17 cellular contexts compared by ENCODE assay signal in the genomic region with DNA sequence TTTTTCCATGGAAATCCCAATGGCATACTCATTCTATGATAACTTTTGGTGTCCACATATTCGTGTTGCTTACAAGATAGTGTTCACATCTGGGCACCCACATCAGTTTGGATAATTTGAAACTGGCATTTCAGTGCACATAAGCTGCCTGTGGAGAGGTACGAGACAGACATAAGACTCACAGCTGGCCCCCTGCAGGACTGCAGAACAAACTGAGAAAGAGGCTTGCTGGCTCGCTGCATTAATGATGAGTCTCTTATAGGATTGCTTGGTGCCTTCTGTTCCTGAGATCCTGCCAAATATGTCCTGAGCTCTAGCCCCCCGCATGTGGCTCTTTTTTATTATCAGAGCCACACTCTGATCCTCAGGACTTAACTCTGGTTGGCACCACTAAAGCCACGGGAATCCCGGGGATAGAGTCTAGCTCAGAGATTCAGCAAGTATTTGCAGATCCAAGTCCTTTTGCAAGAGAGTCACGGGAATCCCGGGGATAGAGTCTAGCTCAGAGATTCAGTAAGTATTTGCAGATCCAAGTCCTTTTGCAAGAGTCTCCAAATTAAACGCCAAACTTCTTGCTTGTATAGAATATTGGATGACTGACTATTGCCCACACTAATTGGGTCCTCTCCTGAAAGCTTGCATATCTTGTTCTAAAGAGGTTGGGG. TPM values are rescaled to one million over a fixed set of nuclear protein-coding genes. Genes with fewer than 3 reads are reported as not detected.
A peak's percentile ranks its signal among the peaks of the same experiment; 100 is the strongest.
DNase-seq lines count a peak whose midpoint lies in the region; ATAC-seq and TF ChIP-seq lines count a peak whose summit lies in the region.
"Had no signal": no experiment of that assay in that cellular context is flagged by ENCODE, and none has a peak within 500 bp of the region (broad histone marks: within the 10 kb centered on the region; RNA-seq: fewer than 3 reads in every experiment).

No MANE protein-coding gene starts in this region.

- H2AFZ ChIP-seq in GM23338: no peak overlapping the region
- H2AFZ ChIP-seq in neural progenitor cell (replicated peaks): peak overlapping the region; percentile 38

- H3K4me1 Mint-ChIP-seq in GM23338 (peaks cover 3% of the 10 kb centered on the region), neural progenitor cell (peaks cover 17% of the 10 kb centered on the region)

- TF ChIP-seq CTCF in GM23338 (conservative IDR thresholded peaks at IDR 0.05; ENCODE audit: low read depth in 2 of 2) (no peak), neural progenitor cell (IDR thresholded peaks at IDR 0.05) (peak; percentile 16)

- no peak for DNase-seq in GM23338 (ENCODE audit: low spot score)
- DNase-seq in NCI-H82 treated with DMSO at 0.1 percent for 48 hours (lab: John Stamatoyannopoulos, UW; ENCODE audit: unreplicated experiment): peak; percentile 74
- peak; percentile 11 for DNase-seq in fibroblast of gingiva (ENCODE audit: low read depth)
- DNase-seq in neural progenitor cell (ENCODE audit: low spot score): peak; percentile 22
- no peak for DNase-seq in AG08396 (ENCODE audit: low spot score)
- no peak for DNase-seq in HPDE6-E6E7 (ENCODE audit: extremely low spot score)
- DNase-seq: C1 segment of cervical spinal cord; Calu3; CD8-positive, alpha-beta T cell; H9; Karpas-422; NCI-H1417 treated with DMSO at 0.1 percent for 48 hours; NCI-H187; NCI-H748 treated with DMSO at 0.1 percent for 48 hours had no signal

- H3K4me3 ChIP-seq in GM23338: no peak overlapping the region
- no peak overlapping the region for H3K4me3 ChIP-seq in neural progenitor cell
- H3K4me3 ChIP-seq: SJSA1 had no signal

- H3F3A ChIP-seq in GM23338 (replicated peaks; ENCODE audit: low read depth) (no peaks in the 10 kb centered on the region), neural progenitor cell (ENCODE audit: low read depth) (peaks cover 15% of the 10 kb centered on the region)

- no peak overlapping the region for H3K4me3 Mint-ChIP-seq in GM23338
- no peak overlapping the region for H3K4me3 Mint-ChIP-seq in neural progenitor cell
- H3K4me3 Mint-ChIP-seq: CD8-positive, alpha-beta T cell; H9 had no signal

- H3K27me3 Mint-ChIP-seq in GM23338 (ENCODE audit: insufficient read depth, low read depth, poor library complexity): peaks cover 1% of the 10 kb centered on the region
- peaks cover 3% of the 10 kb centered on the region for H3K27me3 Mint-ChIP-seq in neural progenitor cell (ENCODE audit: insufficient read depth, low read depth)

- no peaks in the 10 kb centered on the region for H3K9me2 ChIP-seq in GM23338 (ENCODE audit: insufficient read depth)

- H3K4me2 ChIP-seq in GM23338 (no peak overlapping the region), neural progenitor cell (peak overlapping the region; percentile 29)

- H3K9ac ChIP-seq in neural progenitor cell: no peak overlapping the region

- peak; percentile 32; the same call in 1 of the 3 replicates for ATAC-seq in GM23338
- no peak for ATAC-seq in GM21390 (IDR thresholded peaks at IDR 0.05; ENCODE audit: unreplicated experiment)
- ATAC-seq: CD8-positive, alpha-beta T cell; Right ventricle myocardium inferior had no signal

- no peaks in the 10 kb centered on the region for H3K9me3 Mint-ChIP-seq in GM23338
- no peaks in the 10 kb centered on the region for H3K9me3 Mint-ChIP-seq in neural progenitor cell
- H3K9me3 Mint-ChIP-seq: CD8-positive, alpha-beta T cell; H9 had no signal

- H3K9me3 ChIP-seq in neural progenitor cell (ENCODE audit: low read depth): no peaks in the 10 kb centered on the region
- H3K9me3 ChIP-seq: SJSA1 had no signal

- H4K20me1 ChIP-seq in GM23338 (replicated peaks; ENCODE audit: insufficient read depth): no peaks in the 10 kb centered on the region
- no peaks in the 10 kb centered on the region for H4K20me1 ChIP-seq in neural progenitor cell (ENCODE audit: low read depth)

- no peaks in the 10 kb centered on the region for H3K79me2 ChIP-seq in GM23338 (replicated peaks; ENCODE audit: insufficient read depth)
- H3K79me2 ChIP-seq in neural progenitor cell (ENCODE audit: low read depth): no peaks in the 10 kb centered on the region

- H3K36me3 ChIP-seq in GM23338 (ENCODE audit: insufficient read depth) (no peaks in the 10 kb centered on the region), neural progenitor cell (no peaks in the 10 kb centered on the region)
- H3K36me3 ChIP-seq: SJSA1 had no signal

- no peaks in the 10 kb centered on the region for H3K36me3 Mint-ChIP-seq in GM23338 (ENCODE audit: low read depth)
- no peaks in the 10 kb centered on the region for H3K36me3 Mint-ChIP-seq in neural progenitor cell
- H3K36me3 Mint-ChIP-seq: CD8-positive, alpha-beta T cell had no signal

- H3K4me1 ChIP-seq in GM23338 (ENCODE audit: insufficient read depth) (0 out of 2 replicates have a peak, but pooled peaks cover 2% of the 10 kb centered on the region), neural progenitor cell (peaks cover 5% of the 10 kb centered on the region)

- H3K27ac ChIP-seq in GM23338 (ENCODE audit: low read depth) (no peak overlapping the region), neural progenitor cell (no peak overlapping the region)
- H3K27ac ChIP-seq: SJSA1 had no signal

- H3K27ac Mint-ChIP-seq in GM23338 (no peak overlapping the region), neural progenitor cell (no peak overlapping the region)
- H3K27ac Mint-ChIP-seq: CD8-positive, alpha-beta T cell; H9 had no signal

- H3K27me3 ChIP-seq in GM23338 (ENCODE audit: insufficient read depth) (no peaks in the 10 kb centered on the region), neural progenitor cell (no peaks in the 10 kb centered on the region)
- H3K27me3 ChIP-seq: SJSA1 had no signal

TF ChIP-seq in GM23338, 12 proteins besides CTCF, POLR2A, EP300 and RAD21 (continues in another document):
- no peak for TF ChIP-seq ZNF331 (CRISPR knock-in tag; IDR thresholded peaks at IDR 0.05; ENCODE audit: low read depth)
- no peak for TF ChIP-seq JUNB (IDR thresholded peaks at IDR 0.05; ENCODE audit: unreplicated experiment)
- no peak for TF ChIP-seq POLR2AphosphoS5 (IDR thresholded peaks at IDR 0.05; ENCODE audit: low read depth)
- no peak for TF ChIP-seq ZNF114 (CRISPR knock-in tag; IDR thresholded peaks at IDR 0.05)
- TF ChIP-seq EZH2 (IDR thresholded peaks at IDR 0.05; ENCODE audit: low read depth, unreplicated experiment): no peak
- TF ChIP-seq, protein P1, sequence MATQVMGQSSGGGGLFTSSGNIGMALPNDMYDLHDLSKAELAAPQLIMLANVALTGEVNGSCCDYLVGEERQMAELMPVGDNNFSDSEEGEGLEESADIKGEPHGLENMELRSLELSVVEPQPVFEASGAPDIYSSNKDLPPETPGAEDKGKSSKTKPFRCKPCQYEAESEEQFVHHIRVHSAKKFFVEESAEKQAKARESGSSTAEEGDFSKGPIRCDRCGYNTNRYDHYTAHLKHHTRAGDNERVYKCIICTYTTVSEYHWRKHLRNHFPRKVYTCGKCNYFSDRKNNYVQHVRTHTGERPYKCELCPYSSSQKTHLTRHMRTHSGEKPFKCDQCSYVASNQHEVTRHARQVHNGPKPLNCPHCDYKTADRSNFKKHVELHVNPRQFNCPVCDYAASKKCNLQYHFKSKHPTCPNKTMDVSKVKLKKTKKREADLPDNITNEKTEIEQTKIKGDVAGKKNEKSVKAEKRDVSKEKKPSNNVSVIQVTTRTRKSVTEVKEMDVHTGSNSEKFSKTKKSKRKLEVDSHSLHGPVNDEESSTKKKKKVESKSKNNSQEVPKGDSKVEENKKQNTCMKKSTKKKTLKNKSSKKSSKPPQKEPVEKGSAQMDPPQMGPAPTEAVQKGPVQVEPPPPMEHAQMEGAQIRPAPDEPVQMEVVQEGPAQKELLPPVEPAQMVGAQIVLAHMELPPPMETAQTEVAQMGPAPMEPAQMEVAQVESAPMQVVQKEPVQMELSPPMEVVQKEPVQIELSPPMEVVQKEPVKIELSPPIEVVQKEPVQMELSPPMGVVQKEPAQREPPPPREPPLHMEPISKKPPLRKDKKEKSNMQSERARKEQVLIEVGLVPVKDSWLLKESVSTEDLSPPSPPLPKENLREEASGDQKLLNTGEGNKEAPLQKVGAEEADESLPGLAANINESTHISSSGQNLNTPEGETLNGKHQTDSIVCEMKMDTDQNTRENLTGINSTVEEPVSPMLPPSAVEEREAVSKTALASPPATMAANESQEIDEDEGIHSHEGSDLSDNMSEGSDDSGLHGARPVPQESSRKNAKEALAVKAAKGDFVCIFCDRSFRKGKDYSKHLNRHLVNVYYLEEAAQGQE (IDR thresholded peaks at IDR 0.05; ENCODE audit: unreplicated experiment): no peak
- no peak for TF ChIP-seq STAT1 (IDR thresholded peaks at IDR 0.05; ENCODE audit: unreplicated experiment)
- TF ChIP-seq NANOG (IDR thresholded peaks at IDR 0.05; ENCODE audit: borderline replicate concordance): no peak
- no peak for TF ChIP-seq EZH2phosphoT487 (IDR thresholded peaks at IDR 0.05; ENCODE audit: unreplicated experiment)
- no peak for TF ChIP-seq CREB1 (CRISPR knock-in tag; IDR thresholded peaks at IDR 0.05; ENCODE audit: low read depth)
- no peak for TF ChIP-seq ETS1 (IDR thresholded peaks at IDR 0.05)

RNA-seq across cellular contexts. Expression of gene JCAD, which starts 34.0 kb away (rescaled TPM):
- 2.1 and 2.3 TPM in 2 replicates for total RNA-seq in GM23338 (2014; rRNA removed; shearing (Covaris generic))
- 0.78 TPM in 2 replicates for polyA plus RNA-seq in GM23338 (2016; fragmentation: Nextera tagmentation; extraction: Ambion mirVana)
- 1.3 and 1.9 TPM in 2 replicates for total RNA-seq in neural progenitor cell (ENCODE audit: low replicate concordance)
- total RNA-seq: CD8-positive, alpha-beta T cell had no signal

Comparison
In these comparisons a context has a peak if more than half of its experiments do, and no peak if none do; other contexts are left out.
1. DNase-seq: peak in NCI-H82 treated with DMSO at 0.1 percent for 48 hours (single experiment), fibroblast of gingiva (single experiment) and neural progenitor cell (single experiment); none in GM23338 (single experiment), AG08396 (single experiment) and HPDE6-E6E7 (single experiment).